ENCODE assay signal across 1 cellular context in the genomic region with DNA sequence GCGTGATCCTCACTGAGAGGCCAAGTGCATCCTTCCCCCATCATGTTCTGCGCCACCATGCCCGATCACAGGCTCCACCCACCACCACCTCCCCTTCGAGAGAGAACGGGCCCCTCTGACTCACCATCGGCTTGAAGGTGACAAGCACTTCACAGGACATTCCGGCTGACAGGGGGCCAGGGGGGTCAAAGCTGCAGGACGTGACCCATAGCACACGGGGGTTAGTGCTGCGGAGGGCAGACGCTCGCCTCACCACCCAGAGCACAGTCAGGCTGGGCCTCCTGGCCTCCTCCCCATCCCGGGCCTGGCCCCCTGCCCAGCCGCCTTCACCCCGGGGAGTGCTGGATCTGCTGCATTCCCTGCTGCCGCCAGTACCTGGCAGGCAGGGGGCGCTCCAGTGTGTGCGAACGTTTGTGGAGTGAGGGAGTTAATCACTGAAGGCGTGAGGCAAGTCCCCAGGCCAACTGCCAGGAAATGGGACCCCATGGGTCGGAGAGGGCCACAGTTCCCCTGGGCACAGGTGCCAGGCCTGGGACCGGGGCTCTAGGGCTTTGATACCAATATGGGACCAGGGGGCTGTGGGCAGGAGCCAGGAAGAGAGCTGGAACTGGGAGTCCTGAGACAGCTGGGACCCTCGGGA.
TF ChIP-seq lines count a peak whose summit lies in the region.

No MANE protein-coding gene starts in this region.

TF ChIP-seq in K562, 482 proteins besides CTCF, POLR2A, EP300 and RAD21 (continued from another document and continues in another):
- TF ChIP-seq ZNF41 (CRISPR knock-in tag; conservative IDR thresholded peaks at IDR 0.05), result no peak
- TF ChIP-seq PRPF4 (IDR thresholded peaks at IDR 0.05; ENCODE audit: insufficient read depth, low read depth, low read length, poor library complexity, severe bottlenecking), result no peak
- TF ChIP-seq TEAD4 (IDR thresholded peaks at IDR 0.05; ENCODE audit: low read length), result peak; percentile 58
- TF ChIP-seq TEAD4 (CRISPR knock-in tag; IDR thresholded peaks at IDR 0.05; ENCODE audit: borderline replicate concordance), result no peak
- TF ChIP-seq, protein P1, sequence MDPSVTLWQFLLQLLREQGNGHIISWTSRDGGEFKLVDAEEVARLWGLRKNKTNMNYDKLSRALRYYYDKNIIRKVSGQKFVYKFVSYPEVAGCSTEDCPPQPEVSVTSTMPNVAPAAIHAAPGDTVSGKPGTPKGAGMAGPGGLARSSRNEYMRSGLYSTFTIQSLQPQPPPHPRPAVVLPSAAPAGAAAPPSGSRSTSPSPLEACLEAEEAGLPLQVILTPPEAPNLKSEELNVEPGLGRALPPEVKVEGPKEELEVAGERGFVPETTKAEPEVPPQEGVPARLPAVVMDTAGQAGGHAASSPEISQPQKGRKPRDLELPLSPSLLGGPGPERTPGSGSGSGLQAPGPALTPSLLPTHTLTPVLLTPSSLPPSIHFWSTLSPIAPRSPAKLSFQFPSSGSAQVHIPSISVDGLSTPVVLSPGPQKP (CRISPR knock-in tag; IDR thresholded peaks at IDR 0.05), result no peak
- peak; percentile 80 for TF ChIP-seq FOSL1 (tag; conservative IDR thresholded peaks at IDR 0.05)
- TF ChIP-seq CTCFL (IDR thresholded peaks at IDR 0.05; ENCODE audit: borderline replicate concordance, insufficient read depth, low read depth, low read length, poor library complexity, severe bottlenecking), result peak; percentile 78
- TF ChIP-seq BCOR (IDR thresholded peaks at IDR 0.05), result peak; percentile 30; the same call in 1 of the 2 replicates
- no peak for TF ChIP-seq RBM25 (IDR thresholded peaks at IDR 0.05; ENCODE audit: low read depth, low read length, severe bottlenecking)
- no peak for TF ChIP-seq LARP7 (IDR thresholded peaks at IDR 0.05)
- TF ChIP-seq JUND (IDR thresholded peaks at IDR 0.05; ENCODE audit: borderline replicate concordance, low read depth, low read length), result peak; percentile 14; the same call in 1 of the 2 replicates
- peak; percentile 45; the same call in 1 of the 3 replicates for TF ChIP-seq JUND (tag; IDR thresholded peaks at IDR 0.05; ENCODE audit: borderline replicate concordance, low read depth, low read length)
- no peak for TF ChIP-seq TRIM25 (IDR thresholded peaks at IDR 0.05; ENCODE audit: borderline replicate concordance)
- TF ChIP-seq MTF1 (CRISPR knock-in tag; IDR thresholded peaks at IDR 0.05; ENCODE audit: borderline replicate concordance), result no peak
- 0 out of 2 replicates have a peak, but pooled peaks have one; percentile 48 for TF ChIP-seq ETS1 (conservative IDR thresholded peaks at IDR 0.05; ENCODE audit: control insufficient read depth, low read depth, low read length)
- peak; percentile 25 to 32; a peak in 2 of 4 replicates for TF ChIP-seq NRF1 (conservative IDR thresholded peaks at IDR 0.05 in 1 of 2, IDR thresholded peaks at IDR 0.05 in 1 of 2)
- TF ChIP-seq, protein P2, sequence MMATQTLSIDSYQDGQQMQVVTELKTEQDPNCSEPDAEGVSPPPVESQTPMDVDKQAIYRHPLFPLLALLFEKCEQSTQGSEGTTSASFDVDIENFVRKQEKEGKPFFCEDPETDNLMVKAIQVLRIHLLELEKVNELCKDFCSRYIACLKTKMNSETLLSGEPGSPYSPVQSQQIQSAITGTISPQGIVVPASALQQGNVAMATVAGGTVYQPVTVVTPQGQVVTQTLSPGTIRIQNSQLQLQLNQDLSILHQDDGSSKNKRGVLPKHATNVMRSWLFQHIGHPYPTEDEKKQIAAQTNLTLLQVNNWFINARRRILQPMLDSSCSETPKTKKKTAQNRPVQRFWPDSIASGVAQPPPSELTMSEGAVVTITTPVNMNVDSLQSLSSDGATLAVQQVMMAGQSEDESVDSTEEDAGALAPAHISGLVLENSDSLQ (IDR thresholded peaks at IDR 0.05), result peak; percentile 37; the same call in 1 of the 2 replicates
- TF ChIP-seq C11orf30 (IDR thresholded peaks at IDR 0.05; ENCODE audit: low read depth), result no peak
- TF ChIP-seq CBX2 (IDR thresholded peaks at IDR 0.05; ENCODE audit: insufficient read depth, low read length, poor library complexity, severe bottlenecking), result no peak
- TF ChIP-seq PCBP1 (IDR thresholded peaks at IDR 0.05; ENCODE audit: low read depth, low read length, poor library complexity, severe bottlenecking), result no peak
- TF ChIP-seq, protein P3, sequence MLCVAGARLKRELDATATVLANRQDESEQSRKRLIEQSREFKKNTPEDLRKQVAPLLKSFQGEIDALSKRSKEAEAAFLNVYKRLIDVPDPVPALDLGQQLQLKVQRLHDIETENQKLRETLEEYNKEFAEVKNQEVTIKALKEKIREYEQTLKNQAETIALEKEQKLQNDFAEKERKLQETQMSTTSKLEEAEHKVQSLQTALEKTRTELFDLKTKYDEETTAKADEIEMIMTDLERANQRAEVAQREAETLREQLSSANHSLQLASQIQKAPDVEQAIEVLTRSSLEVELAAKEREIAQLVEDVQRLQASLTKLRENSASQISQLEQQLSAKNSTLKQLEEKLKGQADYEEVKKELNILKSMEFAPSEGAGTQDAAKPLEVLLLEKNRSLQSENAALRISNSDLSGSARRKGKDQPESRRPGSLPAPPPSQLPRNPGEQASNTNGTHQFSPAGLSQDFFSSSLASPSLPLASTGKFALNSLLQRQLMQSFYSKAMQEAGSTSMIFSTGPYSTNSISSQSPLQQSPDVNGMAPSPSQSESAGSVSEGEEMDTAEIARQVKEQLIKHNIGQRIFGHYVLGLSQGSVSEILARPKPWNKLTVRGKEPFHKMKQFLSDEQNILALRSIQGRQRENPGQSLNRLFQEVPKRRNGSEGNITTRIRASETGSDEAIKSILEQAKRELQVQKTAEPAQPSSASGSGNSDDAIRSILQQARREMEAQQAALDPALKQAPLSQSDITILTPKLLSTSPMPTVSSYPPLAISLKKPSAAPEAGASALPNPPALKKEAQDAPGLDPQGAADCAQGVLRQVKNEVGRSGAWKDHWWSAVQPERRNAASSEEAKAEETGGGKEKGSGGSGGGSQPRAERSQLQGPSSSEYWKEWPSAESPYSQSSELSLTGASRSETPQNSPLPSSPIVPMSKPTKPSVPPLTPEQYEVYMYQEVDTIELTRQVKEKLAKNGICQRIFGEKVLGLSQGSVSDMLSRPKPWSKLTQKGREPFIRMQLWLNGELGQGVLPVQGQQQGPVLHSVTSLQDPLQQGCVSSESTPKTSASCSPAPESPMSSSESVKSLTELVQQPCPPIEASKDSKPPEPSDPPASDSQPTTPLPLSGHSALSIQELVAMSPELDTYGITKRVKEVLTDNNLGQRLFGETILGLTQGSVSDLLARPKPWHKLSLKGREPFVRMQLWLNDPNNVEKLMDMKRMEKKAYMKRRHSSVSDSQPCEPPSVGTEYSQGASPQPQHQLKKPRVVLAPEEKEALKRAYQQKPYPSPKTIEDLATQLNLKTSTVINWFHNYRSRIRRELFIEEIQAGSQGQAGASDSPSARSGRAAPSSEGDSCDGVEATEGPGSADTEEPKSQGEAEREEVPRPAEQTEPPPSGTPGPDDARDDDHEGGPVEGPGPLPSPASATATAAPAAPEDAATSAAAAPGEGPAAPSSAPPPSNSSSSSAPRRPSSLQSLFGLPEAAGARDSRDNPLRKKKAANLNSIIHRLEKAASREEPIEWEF (CRISPR knock-in tag; IDR thresholded peaks at IDR 0.05), result no peak
- TF ChIP-seq KAT8 (IDR thresholded peaks at IDR 0.05; ENCODE audit: low read depth), result no peak
- peak; percentile 62 for TF ChIP-seq VEZF1 (CRISPR knock-in tag; IDR thresholded peaks at IDR 0.05)
- 0 out of 2 replicates have a peak, but pooled peaks have one; percentile 36 for TF ChIP-seq THAP7 (CRISPR knock-in tag; IDR thresholded peaks at IDR 0.05)
- TF ChIP-seq STAG1 (CRISPR knock-in tag; IDR thresholded peaks at IDR 0.05; ENCODE audit: borderline replicate concordance), result peak; percentile 61
- no peak for TF ChIP-seq NR1H2 (CRISPR knock-in tag; IDR thresholded peaks at IDR 0.05)
- no peak for TF ChIP-seq GATA2 (CRISPR knock-in tag; IDR thresholded peaks at IDR 0.05)
- TF ChIP-seq DPF2 (IDR thresholded peaks at IDR 0.05), result peak; percentile 73
- no peak for TF ChIP-seq ZNF232 (CRISPR knock-in tag; IDR thresholded peaks at IDR 0.05)
- TF ChIP-seq HOMEZ (CRISPR knock-in tag; IDR thresholded peaks at IDR 0.05), result no peak
- TF ChIP-seq ZNF785 (CRISPR knock-in tag; IDR thresholded peaks at IDR 0.05), result no peak
- peak; percentile 32; the same call in 1 of the 2 replicates for TF ChIP-seq CREB1 (IDR thresholded peaks at IDR 0.05)
- TF ChIP-seq CREB1 (CRISPR knock-in tag; IDR thresholded peaks at IDR 0.05), result no peak
- TF ChIP-seq, protein P4, sequence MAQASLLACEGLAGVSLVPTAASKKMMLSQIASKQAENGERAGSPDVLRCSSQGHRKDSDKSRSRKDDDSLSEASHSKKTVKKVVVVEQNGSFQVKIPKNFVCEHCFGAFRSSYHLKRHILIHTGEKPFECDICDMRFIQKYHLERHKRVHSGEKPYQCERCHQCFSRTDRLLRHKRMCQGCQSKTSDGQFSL (CRISPR knock-in tag; IDR thresholded peaks at IDR 0.05), result no peak
- TF ChIP-seq, protein P4 (tag; IDR thresholded peaks at IDR 0.05), result no peak
- TF ChIP-seq POLR3G (IDR thresholded peaks at IDR 0.05; ENCODE audit: extremely low read depth, insufficient read length, insufficient replicate concordance), result no peak
- no peak for TF ChIP-seq CHD2 (IDR thresholded peaks at IDR 0.05; ENCODE audit: low read depth, low read length)
